13 cellular contexts compared by ENCODE assay signal in the genomic region with DNA sequence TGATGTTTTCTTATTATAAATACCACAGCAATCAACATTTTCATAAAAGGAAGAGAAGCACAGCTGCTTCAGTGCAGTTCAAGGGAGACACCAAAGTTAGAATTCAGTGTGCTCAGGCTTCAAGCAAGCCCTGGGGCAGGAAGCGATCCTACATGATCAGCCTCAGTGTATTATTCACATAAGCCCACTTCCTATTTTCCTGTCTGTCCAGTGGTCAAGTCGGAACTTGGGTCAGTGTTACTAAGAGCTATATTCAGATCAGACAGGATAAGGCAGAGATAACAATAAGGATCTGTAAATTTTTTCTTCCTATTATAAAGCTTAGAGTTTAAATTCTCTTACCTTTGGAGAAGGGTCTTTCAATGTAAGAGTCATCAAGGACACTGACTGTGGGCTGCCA.
"Had no signal": no experiment of that assay in that cellular context is flagged by ENCODE, and none has a peak within 500 bp of the region (broad histone marks: within the 10 kb centered on the region; RNA-seq: fewer than 3 reads in every experiment).

No MANE protein-coding gene starts in this region.

- H3K36me3 ChIP-seq: uterus had no signal

- H3K27ac ChIP-seq: coronary artery, parathyroid adenoma, thyroid gland, uterus had no signal

- H3K9me3 ChIP-seq: mucosa of descending colon, thyroid gland, uterus had no signal

- H3K27me3 ChIP-seq: thyroid gland, uterus had no signal

- H2AFZ ChIP-seq: parathyroid adenoma had no signal

- H3K27ac Mint-ChIP-seq: activated T-helper 17 cell treated with anti-CD3 and anti-CD28 coated beads, Interleukin-2, amount 50 U/mL, for 72 hours; naive thymus-derived CD4-positive, alpha-beta T cell had no signal

- ATAC-seq: activated T-helper 17 cell treated with anti-CD3 and anti-CD28 coated beads, Interleukin-2, amount 50 U/mL, for 72 hours; mucosa of descending colon; naive thymus-derived CD4-positive, alpha-beta T cell had no signal

- H3K79me2 ChIP-seq: parathyroid adenoma had no signal

- DNase-seq: activated CD4-positive, CD25-positive, alpha-beta regulatory T cell treated with anti-CD3 and anti-CD28 coated beads, Interleukin-2, amount 50 U/mL, for 72 hours; activated naive CD4-positive, alpha-beta T cell treated with Interleukin-2 at 50 U/mL for 16 hours; caudate nucleus; effector CD4-positive, alpha-beta T cell; islet precursor cell; mucosa of descending colon; naive thymus-derived CD4-positive, alpha-beta T cell; stimulated activated CD4-positive, alpha-beta T cell treated with anti-CD3 and anti-CD28 coated beads, Interleukin-1b, Interleukin-23, amount 100 ng/mL, for 48 hours; thyroid gland; uterus had no signal

- H3K4me3 Mint-ChIP-seq: activated T-helper 17 cell treated with anti-CD3 and anti-CD28 coated beads, Interleukin-2, amount 50 U/mL, for 72 hours; naive thymus-derived CD4-positive, alpha-beta T cell had no signal

- H3K27me3 Mint-ChIP-seq: activated T-helper 17 cell treated with anti-CD3 and anti-CD28 coated beads, Interleukin-2, amount 50 U/mL, for 72 hours; naive thymus-derived CD4-positive, alpha-beta T cell had no signal

- H3K9ac ChIP-seq: parathyroid adenoma had no signal

- H3K4me3 ChIP-seq: coronary artery, mucosa of descending colon, thyroid gland, uterus had no signal

- H3K9me3 Mint-ChIP-seq: activated T-helper 17 cell treated with anti-CD3 and anti-CD28 coated beads, Interleukin-2, amount 50 U/mL, for 72 hours; naive thymus-derived CD4-positive, alpha-beta T cell had no signal

- H3K4me1 ChIP-seq: parathyroid adenoma, thyroid gland, uterus had no signal
